Comparison of ENCODE assay signal across 3 cellular contexts in genomic region chr14:25430808-25431207, GRCh38.
"Had no signal": no experiment of that assay in that cellular context is flagged by ENCODE, and none has a peak within 500 bp of the region (broad histone marks: within the 10 kb centered on the region; RNA-seq: fewer than 3 reads in every experiment).

No MANE protein-coding gene starts in this region.

- DNase-seq: IMR-90 had no signal

- H3K27ac ChIP-seq: HL-60 had no signal

- ATAC-seq: K562 had no signal

- H3K4me3 ChIP-seq: K562 had no signal

- FAIRE-seq: K562 had no signal
